In genomic region chr12:132560421-132560830, GRCh38 we compare ENCODE assay signal across 8 cellular contexts. TPM values are rescaled to one million over a fixed set of nuclear protein-coding genes. Genes with fewer than 3 reads are reported as not detected.
DNase-seq lines count a peak whose midpoint lies in the region; ATAC-seq, FAIRE-seq and TF ChIP-seq lines count a peak whose summit lies in the region.

No MANE protein-coding gene starts in this region.

- H3K79me1 ChIP-seq in H9 (ENCODE audit: insufficient read depth, low read depth, low read length, poor library complexity, severe bottlenecking) = peaks cover 5% of the 10 kb centered on the region

- H3K9me3 ChIP-seq in BE2C (no peaks in the 10 kb centered on the region), H9 (ENCODE audit: control insufficient read depth, low read depth, low read length) (no peaks in the 10 kb centered on the region), ovary (no peaks in the 10 kb centered on the region)

- no peaks in the 10 kb centered on the region for H3K4me1 ChIP-seq in BE2C
- H3K4me1 ChIP-seq in H9 (ENCODE audit: insufficient read depth, low read length) = no peaks in the 10 kb centered on the region
- peaks cover 12% of the 10 kb centered on the region for H3K4me1 ChIP-seq in ovary (ENCODE audit: insufficient read depth)

- H3K14ac ChIP-seq in H9 (ENCODE audit: insufficient read depth, low read length) = peak overlapping the region; percentile 92

- H3K27ac ChIP-seq in H9 (ENCODE audit: insufficient read length, low read depth, low read length) (no peak overlapping the region), ovary (no peak overlapping the region)

- TF ChIP-seq CTCF in BE2C (IDR thresholded peaks at IDR 0.05; ENCODE audit: low read depth, low read length) (no peak), H9 (conservative IDR thresholded peaks at IDR 0.05) (no peak), WTC11 (IDR thresholded peaks at IDR 0.05) (no peak), fibroblast of the aortic adventitia (IDR thresholded peaks at IDR 0.05; ENCODE audit: insufficient read depth, low read length) (no peak), ovary (IDR thresholded peaks at IDR 0.05) (no peak)

- no peak overlapping the region for H2BK15ac ChIP-seq in H9 (ENCODE audit: low read depth, low read length)

- DNase-seq in BE2C (no peak), H9 (no peak), WTC11 (ENCODE audit: low spot score) (peak; percentile 49), fibroblast of the aortic adventitia (ENCODE audit: low read depth) (no peak), ovary (peak in 2 of 5 donors; percentile 50 to 54), frontal cortex (ENCODE audit: low spot score in 2 of 2) (no peak)

- H3K23ac ChIP-seq in H9 (ENCODE audit: insufficient read length, low read depth, low read length) = no peak overlapping the region

- no peak overlapping the region for H2BK20ac ChIP-seq in H9 (ENCODE audit: low read depth, low read length, poor library complexity, severe bottlenecking)

- WGBS in H9 (ENCODE audit: extremely low coverage, insufficient read length, low lambda C conversion rate) = no CpG with 5 or more reads among the region's 49 CpGs
- 0 to 2% (median 1%) methylated on average over 18 to 49 of the region's 49 CpGs for WGBS in ovary, 3 donors

- H3K36me3 Mint-ChIP-seq in H9 (ENCODE audit: insufficient read depth in 1 of 3, low read depth in 3 of 3) (peaks cover 9 to 15% (median 10%) of the 10 kb centered on the region in 3 experiments), WTC11 (peaks cover 4% of the 10 kb centered on the region; the same call in 1 of the 2 replicates)

- peaks cover 9% of the 10 kb centered on the region; the same call in 1 of the 2 replicates for H3K79me2 ChIP-seq in H9 (ENCODE audit: insufficient read depth, low read length)

- H3K27me3 ChIP-seq in BE2C (peaks cover 20% of the 10 kb centered on the region), H9 (ENCODE audit: insufficient read depth, low read length) (peaks cover 4% of the 10 kb centered on the region; the same call in 1 of the 2 replicates), ovary (no peaks in the 10 kb centered on the region)

- H3K36me3 ChIP-seq in BE2C (no peaks in the 10 kb centered on the region), ovary (no peaks in the 10 kb centered on the region)

- H3T11ph ChIP-seq in H9 (ENCODE audit: low read length) = no peak overlapping the region

- no peak overlapping the region for H2AK5ac ChIP-seq in H9 (ENCODE audit: insufficient read length, low read length)

- H4K91ac ChIP-seq in H9 (ENCODE audit: insufficient read length, low read depth, low read length) = no peak overlapping the region

- H4K5ac ChIP-seq in H9 (ENCODE audit: insufficient read length, low read depth, low read length) = no peak overlapping the region

- peaks cover 2% of the 10 kb centered on the region for H4K20me1 ChIP-seq in H9 (ENCODE audit: control insufficient read depth, insufficient read depth, insufficient read length)

- FAIRE-seq in frontal cortex (lab: Jason Lieb, UNC) = no peak

- H3K9me3 Mint-ChIP-seq in H9 = no peaks in the 10 kb centered on the region
- no peaks in the 10 kb centered on the region for H3K9me3 Mint-ChIP-seq in WTC11

- H3K9ac ChIP-seq in H9 (ENCODE audit: extremely low read depth, insufficient read length, low read length) = peak overlapping the region; percentile 52

- H2BK120ac ChIP-seq in H9 (ENCODE audit: low read depth, low read length, poor library complexity, severe bottlenecking) = no peak overlapping the region

- no peak overlapping the region for H3K56ac ChIP-seq in H9 (ENCODE audit: insufficient read length, low read depth, low read length)

- H3K4me3 Mint-ChIP-seq in H9 = peak overlapping the region; percentile 77 to 89
- H3K4me3 Mint-ChIP-seq in WTC11 = peak overlapping the region; percentile 79

- no peak overlapping the region for H4K8ac ChIP-seq in H9 (replicated peaks; ENCODE audit: insufficient read length, low read depth, low read length)

- H3K4ac ChIP-seq in H9 (ENCODE audit: low read depth, low read length) = no peak overlapping the region; the same call in 1 of the 2 replicates

- peaks cover 4% of the 10 kb centered on the region for H3K23me2 ChIP-seq in H9 (ENCODE audit: insufficient read length, low read depth, low read length, poor library complexity, severe bottlenecking)

- no peak for TF ChIP-seq POLR2A in ovary (IDR thresholded peaks at IDR 0.05)

- POLR2A ChIA-PET in WTC11 (lab: Charles Lee) = interaction anchor here (1.0 kb wide), 1 partner anchor 100 kb away, joined by 3 read pairs; no protein-coding TSS in a partner anchor

- no peak for TF ChIP-seq EP300 in ovary (IDR thresholded peaks at IDR 0.05)

- intact Hi-C loops in ovary (cut with DNase I) = no loop called here

- no peak overlapping the region for H2BK12ac ChIP-seq in H9 (ENCODE audit: insufficient read length, low read depth, low read length)

- H2BK5ac ChIP-seq in H9 (ENCODE audit: insufficient read length, low read length) = no peak overlapping the region

- peak overlapping the region; percentile 54 for H3K4me3 ChIP-seq in BE2C (ENCODE audit: low read depth, low read length)
- peak overlapping the region; percentile 64 for H3K4me3 ChIP-seq in fibroblast of the aortic adventitia (ENCODE audit: low read depth, low read length)
- peak overlapping the region; percentile 65 for H3K4me3 ChIP-seq in ovary

- no peak overlapping the region for H2AFZ ChIP-seq in H9 (ENCODE audit: low read length)

- H3K4me2 ChIP-seq in H9 (ENCODE audit: insufficient read depth, insufficient read length, low read length) = peak overlapping the region; percentile 74

- ATAC-seq in WTC11 = peak; percentile 10
- no peak for ATAC-seq in HG02763 (IDR thresholded peaks at IDR 0.05; ENCODE audit: unreplicated experiment)
- ATAC-seq in HG03196 (IDR thresholded peaks at IDR 0.05; ENCODE audit: unreplicated experiment) = no peak

- H3K18ac ChIP-seq in H9 (ENCODE audit: insufficient read length, low read depth, low read length) = peak overlapping the region; percentile 81

- H3K27ac Mint-ChIP-seq in H9 = peak overlapping the region in 1 of 3 experiments; percentile 57; a peak in 1 of 7 replicates
- no peak overlapping the region for H3K27ac Mint-ChIP-seq in WTC11

- H3K27me3 Mint-ChIP-seq in H9 (ENCODE audit: low read depth) (peaks cover 53% of the 10 kb centered on the region), WTC11 (ENCODE audit: low read depth) (peaks cover 39% of the 10 kb centered on the region)

- CTCF ChIA-PET in WTC11 (lab: Charles Lee) = interaction anchor here (0.6 to 2.5 kb wide), 27 partner anchors 9 to 964 kb away, joined by 3 to 47 read pairs (median 6); partner anchors contain the start of genes GALNT9 and P2RX2

- H3K4me1 Mint-ChIP-seq in H9 (peaks cover 0 to 3% of the 10 kb centered on the region in 2 experiments; a peak in 2 of 4 replicates), WTC11 (peaks cover 2% of the 10 kb centered on the region; the same call in 1 of the 2 replicates)

TF ChIP-seq in WTC11, 78 proteins besides CTCF, POLR2A, EP300 and RAD21 (continues in another document):
- TF ChIP-seq ZNF263 (CRISPR knock-in tag; IDR thresholded peaks at IDR 0.05; ENCODE audit: low read depth) (0 out of 2 replicates have a peak, but pooled peaks have one; percentile 22), KAT7 (CRISPR knock-in tag; IDR thresholded peaks at IDR 0.05; ENCODE audit: borderline replicate concordance) (no peak), FOXP1 (CRISPR knock-in tag; IDR thresholded peaks at IDR 0.05; ENCODE audit: borderline replicate concordance) (peak; percentile 23; the same call in 1 of the 2 replicates), ATF3 (CRISPR knock-in tag; conservative IDR thresholded peaks at IDR 0.05) (0 out of 2 replicates have a peak, but pooled peaks have one; percentile 18), TP53 (CRISPR knock-in tag; IDR thresholded peaks at IDR 0.05) (0 out of 2 replicates have a peak, but pooled peaks have one; percentile 37), E2F4 (CRISPR knock-in tag; IDR thresholded peaks at IDR 0.05; ENCODE audit: borderline replicate concordance, low read depth) (0 out of 2 replicates have a peak, but pooled peaks have one; percentile 17), HMGXB4 (CRISPR knock-in tag; IDR thresholded peaks at IDR 0.05) (0 out of 2 replicates have a peak, but pooled peaks have one; percentile 14)

RNA-seq across cellular contexts. Expression of gene LRCOL1, which starts 50.0 kb away (rescaled TPM):
- not detected for polyA plus RNA-seq in BE2C (2012; ENCODE audit: insufficient read depth, insufficient read length, low read depth)
- total RNA-seq in H9 (2021) (not detected in 2 replicates), WTC11 (2021) (0.24 TPM in 1 of 3 replicates, not detected in the others), fibroblast of the aortic adventitia (ENCODE audit: low replicate concordance) (not detected in 2 replicates), ovary (under 1 TPM in 3 of 7 donors, not detected in 4; 0.61 to 0.71 (median 0.65) TPM), frontal cortex (not detected)
- under 1 TPM in 1 of 2 donors, not detected in 1; 0.11 TPM for polyA plus RNA-seq in ovary

RNA-seq across cellular contexts. Expression of gene P2RX2, which starts 58.1 kb away (rescaled TPM):
- polyA plus RNA-seq in BE2C (2012; ENCODE audit: insufficient read depth, insufficient read length, low read depth) = 0.32 TPM
- total RNA-seq in H9 (2021) (1.8 and 2.2 TPM in 2 replicates), WTC11 (2021) (1.6 to 2.6 TPM (median 2.1 TPM) in 3 replicates), fibroblast of the aortic adventitia (ENCODE audit: low replicate concordance) (not detected in 2 replicates), ovary (1 to 10 TPM in 1 of 7 donors, under 1 TPM in 1, not detected in 5; 0.45 to 1.1 TPM), frontal cortex (not detected)
- under 1 TPM in 1 of 2 donors, not detected in 1; 0.11 TPM for polyA plus RNA-seq in ovary
